8 cellular contexts compared by ENCODE assay signal in the genomic region with DNA sequence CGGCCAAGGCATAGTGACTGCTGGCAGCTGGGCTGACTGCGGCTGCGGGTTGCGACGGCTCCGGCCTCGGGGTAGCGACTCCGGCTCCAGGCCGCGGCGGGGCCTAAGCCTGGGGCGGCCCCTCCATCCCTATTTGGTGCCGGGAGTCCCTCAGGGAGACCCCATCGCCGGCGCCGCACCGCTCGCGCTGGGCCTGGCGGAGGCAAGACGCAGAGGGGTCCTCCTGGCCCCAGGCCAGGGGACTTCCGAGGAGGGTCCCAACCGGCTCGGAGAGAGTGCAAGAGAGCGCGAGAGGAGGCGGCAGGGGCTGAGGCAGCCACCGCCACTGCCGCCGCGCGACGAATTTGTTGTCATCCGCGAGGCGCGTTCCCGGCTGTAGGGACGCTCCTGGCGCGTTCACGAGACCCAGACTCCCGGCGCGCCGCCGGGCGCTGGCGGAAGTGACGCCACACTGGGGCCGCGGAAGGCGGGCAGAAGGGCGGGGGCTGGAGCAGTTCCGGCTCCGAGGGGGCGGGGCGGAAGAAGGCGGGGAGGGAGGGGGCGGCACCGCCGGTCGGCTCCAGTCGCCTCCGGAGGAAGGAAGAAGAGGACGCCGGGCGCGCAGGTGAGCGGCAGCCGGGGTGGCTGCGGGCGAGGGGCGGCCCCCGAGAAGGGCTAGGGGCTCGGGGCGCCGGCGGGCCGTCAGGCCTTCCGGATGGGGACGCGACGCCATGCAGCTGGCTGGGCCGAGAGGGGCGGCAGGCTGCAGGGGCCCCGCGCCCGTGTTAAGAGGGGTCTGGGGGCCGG. TPM values are rescaled to one million over a fixed set of nuclear protein-coding genes. Genes with fewer than 3 reads are reported as not detected.
DNase-seq lines count a peak whose midpoint lies in the region; ATAC-seq lines count a peak whose summit lies in the region.

ATG2B (minus strand) TSS at position 377 of the 786 bp plus-strand sequence; CDS start at position 12, 365 bp downstream.
A gene with protein sequence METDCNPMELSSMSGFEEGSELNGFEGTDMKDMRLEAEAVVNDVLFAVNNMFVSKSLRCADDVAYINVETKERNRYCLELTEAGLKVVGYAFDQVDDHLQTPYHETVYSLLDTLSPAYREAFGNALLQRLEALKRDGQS (plus strand): TSS at position 562 of the 786 bp plus-strand sequence. CDS start 18,722 bp downstream, outside the sequence.

- intact Hi-C loops in CD4-positive, alpha-beta memory T cell (cut with micrococcal nuclease) = loop anchor here (1.0 kb wide), 4 partner anchors 28 to 829 kb away; partner anchors contain the start of gene PAPOLA

- POLR2A ChIA-PET in CD4-positive, alpha-beta memory T cell (lab: Charles Lee; ENCODE audit: partially characterized antibody) = interaction anchor here (1.2 to 2.8 kb wide), 3 partner anchors 13 to 29 kb away, joined by 3 to 31 read pairs (median 5); partner anchors contain the start of gene AK7

- peak within 1 kb of the TSS; percentile 97 for H3K27ac ChIP-seq in CD4-positive, alpha-beta memory T cell (ENCODE audit: low read depth, low read length)

- no peaks in the 10 kb centered on the region for H3K36me3 ChIP-seq in CD4-positive, alpha-beta memory T cell (ENCODE audit: insufficient read depth, low read length)

- H3K4me3 Mint-ChIP-seq in CD4-positive, alpha-beta memory T cell = peak within 1 kb of the TSS; percentile 83 to 95 (median 92)

- peaks cover 5 to 9% of the 10 kb centered on the region in 2 donors for H3K36me3 Mint-ChIP-seq in CD4-positive, alpha-beta memory T cell

- no peaks in the 10 kb centered on the region for H3K27me3 Mint-ChIP-seq in CD4-positive, alpha-beta memory T cell

- CTCF ChIA-PET in CD4-positive, alpha-beta memory T cell (lab: Charles Lee; ENCODE audit: partially characterized antibody) = interaction anchor here (1.3 kb wide), 1 partner anchor 27 kb away, joined by 3 read pairs; no protein-coding TSS in a partner anchor

- H3K9me3 ChIP-seq in CD4-positive, alpha-beta memory T cell (ENCODE audit: control insufficient read depth in 1 of 2, low read length in 2 of 2) = no peaks in the 10 kb centered on the region

- ATAC-seq in GM19463 (IDR thresholded peaks at IDR 0.05; ENCODE audit: unreplicated experiment) = peak; percentile 74

- peaks cover 46% of the 10 kb centered on the region for H3K4me1 ChIP-seq in CD4-positive, alpha-beta memory T cell (ENCODE audit: insufficient read depth, low read length)

- no peaks in the 10 kb centered on the region for H3K27me3 ChIP-seq in CD4-positive, alpha-beta memory T cell (ENCODE audit: insufficient read depth, low read length)

- peak within 1 kb of the TSS; percentile 82 to 92 for H3K4me3 ChIP-seq in CD4-positive, alpha-beta memory T cell (ENCODE audit: low read length in 2 of 2)

- peak within 1 kb of the TSS; percentile 84 to 97 (median 94) for H3K27ac Mint-ChIP-seq in CD4-positive, alpha-beta memory T cell

- peak; percentile 95 to 99 (median 97) for DNase-seq in CD4-positive, alpha-beta memory T cell
- DNase-seq in HPDE6-E6E7 (ENCODE audit: extremely low spot score) (peak; percentile 80), NK-92 (lab: John Stamatoyannopoulos, UW; ENCODE audit: unreplicated experiment) (peak; percentile 69), lung microvascular endothelial cell (ENCODE audit: low read depth in 2 of 2) (peak; percentile 92 to 96)
- DNase-seq in activated CD8-positive, alpha-beta memory T cell treated with anti-CD3 and anti-CD28 coated beads for 1 hour (ENCODE audit: extremely low read depth in 1 of 2, low read depth in 1 of 2) = peak; percentile 88 to 99
- peak; percentile 97 for DNase-seq in effector CD4-positive, alpha-beta T cell
- DNase-seq in stimulated activated CD4-positive, alpha-beta T cell treated with anti-CD3 and anti-CD28 coated beads, TNF-alpha, amount 100 ng/mL, for 4 hours (ENCODE audit: low read depth in 3 of 3) = peak; percentile 95 to 97 (median 96)

- H3K9me3 Mint-ChIP-seq in CD4-positive, alpha-beta memory T cell = no peaks in the 10 kb centered on the region

- H3K4me1 Mint-ChIP-seq in CD4-positive, alpha-beta memory T cell = peaks cover 36 to 59% (median 49%) of the 10 kb centered on the region in 4 donors

RNA-seq across cellular contexts. Expression of gene ATG2B, which starts in this region (rescaled TPM):
- 10 to 100 TPM; 28.4 to 37.8 TPM for total RNA-seq in CD4-positive, alpha-beta memory T cell
- 1 to 10 TPM; 1.0 to 3.3 TPM for polyA plus RNA-seq in CD4-positive, alpha-beta memory T cell
- 12.6 and 15.7 TPM in 2 replicates for total RNA-seq in lung microvascular endothelial cell

RNA-seq across cellular contexts. Expression of the second gene that starts in this region (rescaled TPM):
- total RNA-seq in CD4-positive, alpha-beta memory T cell = 10 to 100 TPM; 24.3 to 25.3 TPM
- polyA plus RNA-seq in CD4-positive, alpha-beta memory T cell = 10 to 100 TPM; 38.3 to 52.4 TPM
- 22.6 and 26.6 TPM in 2 replicates for total RNA-seq in lung microvascular endothelial cell

Comparison
In these comparisons a context has a peak if more than half of its experiments do, and no peak if none do; other contexts are left out.
1. Peak in every context shown above with its lines: DNase-seq, ATAC-seq, H3K4me3 ChIP-seq and H3K27ac ChIP-seq.